25 cellular contexts compared by ENCODE assay signal in genomic region chr1:227744668-227745067, GRCh38. TPM values are rescaled to one million over a fixed set of nuclear protein-coding genes. Genes with fewer than 3 reads are reported as not detected.
DNase-seq lines count a peak whose midpoint lies in the region; ATAC-seq and TF ChIP-seq lines count a peak whose summit lies in the region.
"Had no signal": no experiment of that assay in that cellular context is flagged by ENCODE, and none has a peak within 500 bp of the region (broad histone marks: within the 10 kb centered on the region; RNA-seq: fewer than 3 reads in every experiment).

No MANE protein-coding gene starts in this region.

- CTCF ChIA-PET in CD4-positive, alpha-beta memory T cell (lab: Charles Lee; ENCODE audit: partially characterized antibody), result interaction anchor here (0.9 to 1.2 kb wide), 3 partner anchors 10 to 264 kb away, joined by 3 read pairs; partner anchors contain the start of genes JMJD4 and SNAP47
- CTCF ChIA-PET in WTC11 (lab: Charles Lee), result interaction anchor here (0.6 to 3.2 kb wide), 3 partner anchors 14 to 209 kb away, joined by 4 to 13 read pairs (median 4); no protein-coding TSS in a partner anchor
- CTCF ChIA-PET in naive thymus-derived CD4-positive, alpha-beta T cell (lab: Charles Lee), result interaction anchor here (0.6 kb wide), 1 partner anchor 146 kb away, joined by 5 read pairs; no protein-coding TSS in a partner anchor

- intact Hi-C loops in CD4-positive, alpha-beta memory T cell (cut with micrococcal nuclease), result no loop called here
- intact Hi-C loops in naive thymus-derived CD4-positive, alpha-beta T cell (cut with micrococcal nuclease), result loop anchor here in 1 of 2 donors (5.0 kb wide), 1 partner anchor 427 kb away; the partner anchor contains the start of gene CDC42BPA

- no peaks in the 10 kb centered on the region for H3K27me3 ChIP-seq in CD4-positive, alpha-beta memory T cell (ENCODE audit: insufficient read depth, low read length)
- H3K27me3 ChIP-seq in naive thymus-derived CD4-positive, alpha-beta T cell (ENCODE audit: control insufficient read depth in 2 of 2, insufficient read depth in 2 of 2, low read length in 2 of 2), result no peaks in the 10 kb centered on the region
- H3K27me3 ChIP-seq in H7 (ENCODE audit: control insufficient read depth, insufficient read depth, low read length), result no peaks in the 10 kb centered on the region
- H3K27me3 ChIP-seq: cardiac muscle cell, dorsolateral prefrontal cortex, heart left ventricle, left lung, neural progenitor cell had no signal

- no peak overlapping the region for H3K27ac ChIP-seq in CD4-positive, alpha-beta memory T cell (ENCODE audit: low read depth, low read length)
- no peak overlapping the region for H3K27ac ChIP-seq in naive thymus-derived CD4-positive, alpha-beta T cell (ENCODE audit: low read depth, low read length)
- H3K27ac ChIP-seq: cardiac muscle cell, dorsolateral prefrontal cortex, left lung, neural progenitor cell, prostate gland, WERI-Rb-1 had no signal

- no peak for DNase-seq in T-helper 2 cell treated with Interferon-gamma antibody and Interleukin-4, amounts not matched to agents 5 μg/mL and 100 μg/mL, for 36 hours (ENCODE audit: low spot score)
- no peak for DNase-seq in T-helper 2 cell
- no peak for DNase-seq in CD4-positive, alpha-beta memory T cell
- DNase-seq in WTC11 (ENCODE audit: low spot score), result no peak
- no peak for DNase-seq in naive thymus-derived CD4-positive, alpha-beta T cell
- DNase-seq in MV-4-11 (lab: John Stamatoyannopoulos, UW), result no peak
- no peak for DNase-seq in H7
- DNase-seq: activated CD4-positive, alpha-beta T cell treated with anti-CD3 and anti-CD28 coated beads, Interleukin-2, amount 50 U/mL, for 4 hours; activated T-cell treated with anti-CD3 and anti-CD28 coated beads for 4 hours; amygdala; dorsolateral prefrontal cortex; KG1; midbrain; NCI-H1048; NCI-H2029 treated with DMSO at 0.1 percent for 48 hours; NCI-H510A; WERI-Rb-1 had no signal

- no peak for TF ChIP-seq CTCF in WTC11 (IDR thresholded peaks at IDR 0.05)

- ATAC-seq in WTC11 (no peak), HG02973 (IDR thresholded peaks at IDR 0.05; ENCODE audit: unreplicated experiment) (no peak)
- ATAC-seq in naive thymus-derived CD4-positive, alpha-beta T cell, result no peak
- ATAC-seq: GM12878, left lung had no signal

- H3K4me1 Mint-ChIP-seq in T-helper 2 cell treated with Interferon-gamma antibody and Interleukin-4, amounts not matched to agents 5 μg/mL and 100 μg/mL, for 36 hours (ENCODE audit: low read depth), result peaks cover 27% of the 10 kb centered on the region
- peaks cover 44 to 83% (median 65%) of the 10 kb centered on the region in 4 donors for H3K4me1 Mint-ChIP-seq in CD4-positive, alpha-beta memory T cell
- H3K4me1 Mint-ChIP-seq in WTC11, result peaks cover 12% of the 10 kb centered on the region
- H3K4me1 Mint-ChIP-seq in naive thymus-derived CD4-positive, alpha-beta T cell, result peaks cover 36 to 82% (median 60%) of the 10 kb centered on the region in 7 donors

- no peaks in the 10 kb centered on the region for H3K9me3 ChIP-seq in CD4-positive, alpha-beta memory T cell (ENCODE audit: control insufficient read depth in 1 of 2, low read length in 2 of 2)
- H3K9me3 ChIP-seq in naive thymus-derived CD4-positive, alpha-beta T cell (ENCODE audit: control insufficient read depth in 2 of 3, low read length in 3 of 3), result no peaks in the 10 kb centered on the region
- H3K9me3 ChIP-seq: heart left ventricle, left lung, prostate gland had no signal

- no peak overlapping the region for H3K4me3 Mint-ChIP-seq in T-helper 2 cell treated with Interferon-gamma antibody and Interleukin-4, amounts not matched to agents 5 μg/mL and 100 μg/mL, for 36 hours
- H3K4me3 Mint-ChIP-seq in CD4-positive, alpha-beta memory T cell, result peak overlapping the region in 1 of 8 donors; percentile 0
- H3K4me3 Mint-ChIP-seq in WTC11, result no peak overlapping the region
- peak overlapping the region in 4 of 10 donors; percentile 11 to 37 (median 20) for H3K4me3 Mint-ChIP-seq in naive thymus-derived CD4-positive, alpha-beta T cell
- H3K4me3 Mint-ChIP-seq: neural progenitor cell had no signal

- H3K36me3 ChIP-seq in CD4-positive, alpha-beta memory T cell (ENCODE audit: insufficient read depth, low read length), result peaks cover 12% of the 10 kb centered on the region
- H3K36me3 ChIP-seq in naive thymus-derived CD4-positive, alpha-beta T cell (ENCODE audit: control insufficient read depth in 2 of 3, insufficient read depth in 3 of 3, low read length in 3 of 3), result peaks cover 0 to 30% (median 6%) of the 10 kb centered on the region in 3 experiments
- peaks cover 7% of the 10 kb centered on the region for H3K36me3 ChIP-seq in H7 (replicated peaks; ENCODE audit: control insufficient read depth, insufficient read depth, low read length)
- H3K36me3 ChIP-seq: cardiac muscle cell, neural progenitor cell, WERI-Rb-1 had no signal

- peaks cover 9% of the 10 kb centered on the region for H3K36me3 Mint-ChIP-seq in T-helper 2 cell treated with Interferon-gamma antibody and Interleukin-4, amounts not matched to agents 5 μg/mL and 100 μg/mL, for 36 hours (ENCODE audit: low read depth)
- peaks cover 11 to 17% of the 10 kb centered on the region in 2 donors for H3K36me3 Mint-ChIP-seq in CD4-positive, alpha-beta memory T cell
- H3K36me3 Mint-ChIP-seq in WTC11, result peaks cover 7% of the 10 kb centered on the region; the same call in 1 of the 2 replicates
- peaks cover 3 to 18% (median 5%) of the 10 kb centered on the region in 5 donors for H3K36me3 Mint-ChIP-seq in naive thymus-derived CD4-positive, alpha-beta T cell

- POLR2A ChIA-PET in CD4-positive, alpha-beta memory T cell (lab: Charles Lee; ENCODE audit: partially characterized antibody), result no interaction called here
- POLR2A ChIA-PET in WTC11 (lab: Charles Lee), result interaction anchor here (0.6 kb wide), 1 partner anchor 1818 kb away, joined by 3 read pairs; no protein-coding TSS in a partner anchor
- POLR2A ChIA-PET in naive thymus-derived CD4-positive, alpha-beta T cell (lab: Charles Lee), result no interaction called here

- no peaks in the 10 kb centered on the region for H3K27me3 Mint-ChIP-seq in T-helper 2 cell treated with Interferon-gamma antibody and Interleukin-4, amounts not matched to agents 5 μg/mL and 100 μg/mL, for 36 hours (ENCODE audit: low read depth)
- H3K27me3 Mint-ChIP-seq in CD4-positive, alpha-beta memory T cell, result no peaks in the 10 kb centered on the region
- H3K27me3 Mint-ChIP-seq in WTC11 (ENCODE audit: low read depth), result no peaks in the 10 kb centered on the region
- no peaks in the 10 kb centered on the region for H3K27me3 Mint-ChIP-seq in naive thymus-derived CD4-positive, alpha-beta T cell
- H3K27me3 Mint-ChIP-seq: CD4-positive, CD25-positive, alpha-beta regulatory T cell had no signal

- H3K4me3 ChIP-seq in CD4-positive, alpha-beta memory T cell (ENCODE audit: low read length in 2 of 2), result no peak overlapping the region
- H3K4me3 ChIP-seq in naive thymus-derived CD4-positive, alpha-beta T cell (ENCODE audit: low read length), result no peak overlapping the region
- H3K4me3 ChIP-seq in H7 (ENCODE audit: insufficient read depth, low read depth, low read length), result no peak overlapping the region
- H3K4me3 ChIP-seq: cardiac muscle cell, dorsolateral prefrontal cortex, GM12878, heart left ventricle, left lung, neural progenitor cell, prostate gland had no signal

- H3K27ac Mint-ChIP-seq in T-helper 2 cell treated with Interferon-gamma antibody and Interleukin-4, amounts not matched to agents 5 μg/mL and 100 μg/mL, for 36 hours, result peak overlapping the region; percentile 26
- H3K27ac Mint-ChIP-seq in CD4-positive, alpha-beta memory T cell, result peak overlapping the region; percentile 5 to 83 (median 54)
- peak overlapping the region; percentile 72; the same call in 1 of the 2 replicates for H3K27ac Mint-ChIP-seq in WTC11
- peak overlapping the region in 5 of 9 donors; percentile 31 to 73 (median 44) for H3K27ac Mint-ChIP-seq in naive thymus-derived CD4-positive, alpha-beta T cell
- H3K27ac Mint-ChIP-seq: neural progenitor cell had no signal

- no peaks in the 10 kb centered on the region for H3K9me3 Mint-ChIP-seq in T-helper 2 cell treated with Interferon-gamma antibody and Interleukin-4, amounts not matched to agents 5 μg/mL and 100 μg/mL, for 36 hours
- H3K9me3 Mint-ChIP-seq in CD4-positive, alpha-beta memory T cell, result no peaks in the 10 kb centered on the region
- no peaks in the 10 kb centered on the region for H3K9me3 Mint-ChIP-seq in WTC11
- H3K9me3 Mint-ChIP-seq in naive thymus-derived CD4-positive, alpha-beta T cell, result no peaks in the 10 kb centered on the region
- H3K9me3 Mint-ChIP-seq: CD4-positive, CD25-positive, alpha-beta regulatory T cell; neural progenitor cell had no signal

- peaks cover 61% of the 10 kb centered on the region for H3K4me1 ChIP-seq in CD4-positive, alpha-beta memory T cell (ENCODE audit: insufficient read depth, low read length)
- peaks cover 4 to 11% of the 10 kb centered on the region in 2 donors for H3K4me1 ChIP-seq in naive thymus-derived CD4-positive, alpha-beta T cell (ENCODE audit: control insufficient read depth in 2 of 2, insufficient read depth in 2 of 2, low read length in 2 of 2)
- H3K4me1 ChIP-seq: left lung, neural progenitor cell had no signal

TF ChIP-seq in WTC11, 78 proteins besides CTCF, POLR2A, EP300 and RAD21 (continues in another document):
- TF ChIP-seq RORB (CRISPR knock-in tag; IDR thresholded peaks at IDR 0.05) (no peak), ZNF423 (CRISPR knock-in tag; IDR thresholded peaks at IDR 0.05) (no peak), SMAD3 (CRISPR knock-in tag; IDR thresholded peaks at IDR 0.05; ENCODE audit: borderline replicate concordance) (no peak), MAX (CRISPR knock-in tag; IDR thresholded peaks at IDR 0.05) (no peak), NFYB (CRISPR knock-in tag; conservative IDR thresholded peaks at IDR 0.05; ENCODE audit: low read depth) (no peak)

RNA-seq across cellular contexts. Expression of gene SNAP47, which starts 9.4 kb away (rescaled TPM):
- total RNA-seq in CD4-positive, alpha-beta memory T cell, result 10 to 100 TPM; 27.0 to 30.5 TPM
- polyA plus RNA-seq in CD4-positive, alpha-beta memory T cell, result 10 to 100 TPM; 46.6 to 53.6 TPM
- total RNA-seq in WTC11 (2021), result 43.8 to 50.8 TPM (median 47.2 TPM) in 3 replicates
- 10 to 100 TPM; 18.5 to 31.8 (median 27.8) TPM for total RNA-seq in naive thymus-derived CD4-positive, alpha-beta T cell
- 10 to 100 TPM; 46.9 to 69.5 TPM for polyA plus RNA-seq in naive thymus-derived CD4-positive, alpha-beta T cell
- total RNA-seq in H7 (2014; rRNA removed; shearing (Covaris generic)), result 122 and 123 TPM in 2 replicates

RNA-seq across cellular contexts. Expression of gene JMJD4, which starts 9.6 kb away (rescaled TPM):
- 10 to 100 TPM; 32.4 to 34.1 TPM for total RNA-seq in CD4-positive, alpha-beta memory T cell
- polyA plus RNA-seq in CD4-positive, alpha-beta memory T cell, result 10 to 100 TPM; 22.6 to 26.9 TPM
- 12.8 to 13.7 TPM (median 13.6 TPM) in 3 replicates for total RNA-seq in WTC11 (2021)
- total RNA-seq in naive thymus-derived CD4-positive, alpha-beta T cell, result 10 to 100 TPM; 12.1 to 36.8 (median 26.3) TPM
- polyA plus RNA-seq in naive thymus-derived CD4-positive, alpha-beta T cell, result 10 to 100 TPM; 32.3 to 35.1 TPM
- total RNA-seq in H7 (2014; rRNA removed; shearing (Covaris generic)), result 45.3 and 54.4 TPM in 2 replicates
